1 cellular context compared by ENCODE assay signal in the genomic region with DNA sequence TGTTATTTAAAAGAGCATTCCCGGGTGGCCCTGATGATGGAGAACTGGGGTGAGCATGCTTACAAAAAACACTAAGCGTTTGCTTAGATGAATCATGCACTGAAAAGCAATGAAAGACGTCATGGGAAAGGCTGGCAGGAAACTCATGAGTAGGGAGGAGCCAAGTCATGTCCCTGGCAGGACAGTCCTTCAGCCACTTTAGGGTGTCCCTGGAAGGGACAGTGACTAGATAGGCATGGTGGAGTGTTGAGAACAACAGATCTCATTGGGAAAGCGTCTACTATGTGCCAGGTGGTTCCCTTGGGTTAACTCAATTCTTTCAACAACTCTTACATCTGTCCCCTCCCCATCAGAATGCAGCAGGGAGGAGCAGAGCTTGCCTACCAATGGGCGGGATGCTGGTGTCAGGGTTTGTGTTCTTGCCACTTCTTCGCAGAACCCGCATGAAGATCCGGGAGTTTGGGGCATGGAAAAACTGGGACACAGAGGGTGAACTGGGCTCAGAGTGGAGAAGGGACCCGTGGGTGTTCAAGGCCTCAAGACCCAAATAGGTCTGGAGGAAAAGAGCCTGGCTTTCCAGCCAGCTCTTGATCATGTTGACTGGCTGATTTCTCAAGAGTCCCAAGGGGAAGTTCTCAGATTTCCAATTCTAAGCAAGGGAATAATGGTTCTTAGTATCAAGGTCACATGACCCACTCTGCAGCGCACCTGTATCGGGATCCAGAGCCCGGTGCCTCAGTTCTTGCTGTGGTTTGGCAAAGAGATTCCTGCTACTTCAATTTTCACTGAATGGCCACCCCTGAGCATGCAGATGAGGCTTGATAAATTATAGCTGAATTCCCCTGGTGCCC.
TF ChIP-seq lines count a peak whose summit lies in the region.

No MANE protein-coding gene starts in this region.

TF ChIP-seq in H1, 55 proteins besides CTCF, POLR2A, EP300 and RAD21 (continued from another document):
- TF ChIP-seq, protein P1, sequence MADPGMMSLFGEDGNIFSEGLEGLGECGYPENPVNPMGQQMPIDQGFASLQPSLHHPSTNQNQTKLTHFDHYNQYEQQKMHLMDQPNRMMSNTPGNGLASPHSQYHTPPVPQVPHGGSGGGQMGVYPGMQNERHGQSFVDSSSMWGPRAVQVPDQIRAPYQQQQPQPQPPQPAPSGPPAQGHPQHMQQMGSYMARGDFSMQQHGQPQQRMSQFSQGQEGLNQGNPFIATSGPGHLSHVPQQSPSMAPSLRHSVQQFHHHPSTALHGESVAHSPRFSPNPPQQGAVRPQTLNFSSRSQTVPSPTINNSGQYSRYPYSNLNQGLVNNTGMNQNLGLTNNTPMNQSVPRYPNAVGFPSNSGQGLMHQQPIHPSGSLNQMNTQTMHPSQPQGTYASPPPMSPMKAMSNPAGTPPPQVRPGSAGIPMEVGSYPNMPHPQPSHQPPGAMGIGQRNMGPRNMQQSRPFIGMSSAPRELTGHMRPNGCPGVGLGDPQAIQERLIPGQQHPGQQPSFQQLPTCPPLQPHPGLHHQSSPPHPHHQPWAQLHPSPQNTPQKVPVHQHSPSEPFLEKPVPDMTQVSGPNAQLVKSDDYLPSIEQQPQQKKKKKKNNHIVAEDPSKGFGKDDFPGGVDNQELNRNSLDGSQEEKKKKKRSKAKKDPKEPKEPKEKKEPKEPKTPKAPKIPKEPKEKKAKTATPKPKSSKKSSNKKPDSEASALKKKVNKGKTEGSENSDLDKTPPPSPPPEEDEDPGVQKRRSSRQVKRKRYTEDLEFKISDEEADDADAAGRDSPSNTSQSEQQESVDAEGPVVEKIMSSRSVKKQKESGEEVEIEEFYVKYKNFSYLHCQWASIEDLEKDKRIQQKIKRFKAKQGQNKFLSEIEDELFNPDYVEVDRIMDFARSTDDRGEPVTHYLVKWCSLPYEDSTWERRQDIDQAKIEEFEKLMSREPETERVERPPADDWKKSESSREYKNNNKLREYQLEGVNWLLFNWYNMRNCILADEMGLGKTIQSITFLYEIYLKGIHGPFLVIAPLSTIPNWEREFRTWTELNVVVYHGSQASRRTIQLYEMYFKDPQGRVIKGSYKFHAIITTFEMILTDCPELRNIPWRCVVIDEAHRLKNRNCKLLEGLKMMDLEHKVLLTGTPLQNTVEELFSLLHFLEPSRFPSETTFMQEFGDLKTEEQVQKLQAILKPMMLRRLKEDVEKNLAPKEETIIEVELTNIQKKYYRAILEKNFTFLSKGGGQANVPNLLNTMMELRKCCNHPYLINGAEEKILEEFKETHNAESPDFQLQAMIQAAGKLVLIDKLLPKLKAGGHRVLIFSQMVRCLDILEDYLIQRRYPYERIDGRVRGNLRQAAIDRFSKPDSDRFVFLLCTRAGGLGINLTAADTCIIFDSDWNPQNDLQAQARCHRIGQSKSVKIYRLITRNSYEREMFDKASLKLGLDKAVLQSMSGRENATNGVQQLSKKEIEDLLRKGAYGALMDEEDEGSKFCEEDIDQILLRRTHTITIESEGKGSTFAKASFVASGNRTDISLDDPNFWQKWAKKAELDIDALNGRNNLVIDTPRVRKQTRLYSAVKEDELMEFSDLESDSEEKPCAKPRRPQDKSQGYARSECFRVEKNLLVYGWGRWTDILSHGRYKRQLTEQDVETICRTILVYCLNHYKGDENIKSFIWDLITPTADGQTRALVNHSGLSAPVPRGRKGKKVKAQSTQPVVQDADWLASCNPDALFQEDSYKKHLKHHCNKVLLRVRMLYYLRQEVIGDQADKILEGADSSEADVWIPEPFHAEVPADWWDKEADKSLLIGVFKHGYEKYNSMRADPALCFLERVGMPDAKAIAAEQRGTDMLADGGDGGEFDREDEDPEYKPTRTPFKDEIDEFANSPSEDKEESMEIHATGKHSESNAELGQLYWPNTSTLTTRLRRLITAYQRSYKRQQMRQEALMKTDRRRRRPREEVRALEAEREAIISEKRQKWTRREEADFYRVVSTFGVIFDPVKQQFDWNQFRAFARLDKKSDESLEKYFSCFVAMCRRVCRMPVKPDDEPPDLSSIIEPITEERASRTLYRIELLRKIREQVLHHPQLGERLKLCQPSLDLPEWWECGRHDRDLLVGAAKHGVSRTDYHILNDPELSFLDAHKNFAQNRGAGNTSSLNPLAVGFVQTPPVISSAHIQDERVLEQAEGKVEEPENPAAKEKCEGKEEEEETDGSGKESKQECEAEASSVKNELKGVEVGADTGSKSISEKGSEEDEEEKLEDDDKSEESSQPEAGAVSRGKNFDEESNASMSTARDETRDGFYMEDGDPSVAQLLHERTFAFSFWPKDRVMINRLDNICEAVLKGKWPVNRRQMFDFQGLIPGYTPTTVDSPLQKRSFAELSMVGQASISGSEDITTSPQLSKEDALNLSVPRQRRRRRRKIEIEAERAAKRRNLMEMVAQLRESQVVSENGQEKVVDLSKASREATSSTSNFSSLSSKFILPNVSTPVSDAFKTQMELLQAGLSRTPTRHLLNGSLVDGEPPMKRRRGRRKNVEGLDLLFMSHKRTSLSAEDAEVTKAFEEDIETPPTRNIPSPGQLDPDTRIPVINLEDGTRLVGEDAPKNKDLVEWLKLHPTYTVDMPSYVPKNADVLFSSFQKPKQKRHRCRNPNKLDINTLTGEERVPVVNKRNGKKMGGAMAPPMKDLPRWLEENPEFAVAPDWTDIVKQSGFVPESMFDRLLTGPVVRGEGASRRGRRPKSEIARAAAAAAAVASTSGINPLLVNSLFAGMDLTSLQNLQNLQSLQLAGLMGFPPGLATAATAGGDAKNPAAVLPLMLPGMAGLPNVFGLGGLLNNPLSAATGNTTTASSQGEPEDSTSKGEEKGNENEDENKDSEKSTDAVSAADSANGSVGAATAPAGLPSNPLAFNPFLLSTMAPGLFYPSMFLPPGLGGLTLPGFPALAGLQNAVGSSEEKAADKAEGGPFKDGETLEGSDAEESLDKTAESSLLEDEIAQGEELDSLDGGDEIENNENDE (IDR thresholded peaks at IDR 0.05; ENCODE audit: insufficient replicate concordance, low read length): no peak
- TF ChIP-seq MAFK (IDR thresholded peaks at IDR 0.05; ENCODE audit: low read depth, low read length): no peak
- no peak for TF ChIP-seq YY1 (IDR thresholded peaks at IDR 0.05; ENCODE audit: low read depth, low read length)
- TF ChIP-seq CREB1 (IDR thresholded peaks at IDR 0.05): no peak
